Comparison of ENCODE assay signal across 12 cellular contexts in genomic region chr1:117826551-117827078, GRCh38.
DNase-seq lines count a peak whose midpoint lies in the region; ATAC-seq and TF ChIP-seq lines count a peak whose summit lies in the region.
"Had no signal": no experiment of that assay in that cellular context is flagged by ENCODE, and none has a peak within 500 bp of the region (broad histone marks: within the 10 kb centered on the region; RNA-seq: fewer than 3 reads in every experiment).

No MANE protein-coding gene starts in this region.

- peak; percentile 90 for ATAC-seq in omental fat pad (ENCODE audit: low FRiP score)
- no peak for ATAC-seq in natural killer cell treated with Interleukin-12 subunit alpha and Interleukin-12 subunit beta and Interleukin-15 and Interleukin-18, amount 100 ng/mL, for 72 hours
- ATAC-seq in HG02642 (IDR thresholded peaks at IDR 0.05; ENCODE audit: poor library complexity, unreplicated experiment) = no peak
- no peak for ATAC-seq in HG03520 (IDR thresholded peaks at IDR 0.05; ENCODE audit: unreplicated experiment)

- H3K4me3 ChIP-seq in esophagus muscularis mucosa = no peak overlapping the region
- H3K4me3 ChIP-seq: dorsolateral prefrontal cortex had no signal

- no peaks in the 10 kb centered on the region for H3K9me3 ChIP-seq in esophagus muscularis mucosa
- H3K9me3 ChIP-seq: neutrophil had no signal

- DNase-seq in Ammon's horn (ENCODE audit: low spot score) (peak; percentile 45), NCI-H446 treated with DMSO at 0.1 percent for 48 hours (lab: John Stamatoyannopoulos, UW) (peak; percentile 44), esophagus muscularis mucosa (ENCODE audit: extremely low spot score) (no peak), omental fat pad (ENCODE audit: low spot score) (no peak), SHP77 (lab: John Stamatoyannopoulos, UW) (no peak)
- no peak for DNase-seq in natural killer cell treated with Interleukin-12 subunit alpha and Interleukin-12 subunit beta and Interleukin-15 and Interleukin-18, amount 100 ng/mL, for 72 hours (ENCODE audit: low spot score)
- DNase-seq: dorsolateral prefrontal cortex, GDM1, H9 had no signal

- peaks cover 33 to 70% (median 66%) of the 10 kb centered on the region in 4 donors for H3K4me1 ChIP-seq in esophagus muscularis mucosa

- intact Hi-C loops in esophagus muscularis mucosa (cut with DNase I) = no loop called here

- no peak overlapping the region for H3K4me3 Mint-ChIP-seq in natural killer cell treated with Interleukin-12 subunit alpha and Interleukin-12 subunit beta and Interleukin-15 and Interleukin-18, amount 100 ng/mL, for 72 hours
- H3K4me3 Mint-ChIP-seq: H9 had no signal

- peak overlapping the region; percentile 48 to 73 (median 72) for H3K27ac ChIP-seq in esophagus muscularis mucosa (replicated peaks in 1 of 4)
- H3K27ac ChIP-seq: dorsolateral prefrontal cortex, neutrophil had no signal

- TF ChIP-seq POLR2A in esophagus muscularis mucosa (IDR thresholded peaks at IDR 0.05; ENCODE audit: low read depth) = no peak

- H3K9me3 Mint-ChIP-seq in natural killer cell treated with Interleukin-12 subunit alpha and Interleukin-12 subunit beta and Interleukin-15 and Interleukin-18, amount 100 ng/mL, for 72 hours = peaks cover 5% of the 10 kb centered on the region

- H3K27me3 ChIP-seq in esophagus muscularis mucosa = no peaks in the 10 kb centered on the region
- H3K27me3 ChIP-seq: dorsolateral prefrontal cortex, neutrophil had no signal

- no peak overlapping the region for H3K27ac Mint-ChIP-seq in natural killer cell treated with Interleukin-12 subunit alpha and Interleukin-12 subunit beta and Interleukin-15 and Interleukin-18, amount 100 ng/mL, for 72 hours
- H3K27ac Mint-ChIP-seq: H9 had no signal

- H3K4me1 Mint-ChIP-seq in natural killer cell treated with Interleukin-12 subunit alpha and Interleukin-12 subunit beta and Interleukin-15 and Interleukin-18, amount 100 ng/mL, for 72 hours (ENCODE audit: low read depth in 2 of 2) = no peaks in the 10 kb centered on the region

- WGBS in esophagus muscularis mucosa = 39% methylated on average over 1 of the region's 1 CpG

- H3K36me3 ChIP-seq in esophagus muscularis mucosa = no peaks in the 10 kb centered on the region
- H3K36me3 ChIP-seq: neutrophil had no signal

- no peaks in the 10 kb centered on the region for H3K36me3 Mint-ChIP-seq in natural killer cell treated with Interleukin-12 subunit alpha and Interleukin-12 subunit beta and Interleukin-15 and Interleukin-18, amount 100 ng/mL, for 72 hours

- TF ChIP-seq CTCF in esophagus muscularis mucosa (IDR thresholded peaks at IDR 0.05) = no peak
- TF ChIP-seq CTCF in omental fat pad (IDR thresholded peaks at IDR 0.05) = no peak

- H3K27me3 Mint-ChIP-seq in natural killer cell treated with Interleukin-12 subunit alpha and Interleukin-12 subunit beta and Interleukin-15 and Interleukin-18, amount 100 ng/mL, for 72 hours = peaks cover 6 to 7% of the 10 kb centered on the region in 2 donors

- no peak for TF ChIP-seq EP300 in esophagus muscularis mucosa (IDR thresholded peaks at IDR 0.05)

Comparison
In these comparisons a context has a peak if more than half of its experiments do, and no peak if none do; other contexts are left out.
1. DNase-seq: peak in Ammon's horn (single experiment) and NCI-H446 treated with DMSO at 0.1 percent for 48 hours (single experiment); none in esophagus muscularis mucosa (single experiment), omental fat pad (single experiment), natural killer cell treated with Interleukin-12 subunit alpha and Interleukin-12 subunit beta and Interleukin-15 and Interleukin-18, amount 100 ng/mL, for 72 hours (single experiment) and SHP77 (0 of 2).